Comparison of ENCODE assay signal across 11 cellular contexts in genomic region chr19:4183967-4184717, GRCh38. TPM values are rescaled to one million over a fixed set of nuclear protein-coding genes. Genes with fewer than 3 reads are reported as not detected.
DNase-seq lines count a peak whose midpoint lies in the region; FAIRE-seq and TF ChIP-seq lines count a peak whose summit lies in the region.
"Had no signal": no experiment of that assay in that cellular context is flagged by ENCODE, and none has a peak within 500 bp of the region (broad histone marks: within the 10 kb centered on the region; RNA-seq: fewer than 3 reads in every experiment).

No MANE protein-coding gene starts in this region.

- peaks cover 39% of the 10 kb centered on the region for H3K4me1 Mint-ChIP-seq in activated CD4-positive, alpha-beta memory T cell treated with anti-CD3 and anti-CD28 coated beads, Interleukin-2, amount 10 ng/mL, durations not matched to agents 7 days and 5 days

- H3K9me3 Mint-ChIP-seq in activated CD4-positive, alpha-beta memory T cell treated with anti-CD3 and anti-CD28 coated beads, Interleukin-2, amount 10 ng/mL, durations not matched to agents 7 days and 5 days: no peaks in the 10 kb centered on the region

- H3K27me3 ChIP-seq in ovary (no peaks in the 10 kb centered on the region), HAP-1 (ENCODE audit: low read depth) (no peaks in the 10 kb centered on the region)
- H3K27me3 ChIP-seq: pancreas had no signal

- FAIRE-seq in H54 (lab: Jason Lieb, UNC): no peak
- FAIRE-seq: GM12892, pancreas had no signal

- in situ Hi-C loops in HAP-1 (cut with MboI; ENCODE audit: low sequenced_read_pairs): no loop called here

- H3K4me3 Mint-ChIP-seq in activated CD4-positive, alpha-beta memory T cell treated with anti-CD3 and anti-CD28 coated beads, Interleukin-2, amount 10 ng/mL, durations not matched to agents 7 days and 5 days: peak overlapping the region; percentile 57

- H3K4me3 ChIP-seq in ovary (no peak overlapping the region), HAP-1 (no peak overlapping the region)

- peaks cover 4% of the 10 kb centered on the region for H3K27me3 Mint-ChIP-seq in activated CD4-positive, alpha-beta memory T cell treated with anti-CD3 and anti-CD28 coated beads, Interleukin-2, amount 10 ng/mL, durations not matched to agents 7 days and 5 days

- no peak for TF ChIP-seq CTCF in ovary (IDR thresholded peaks at IDR 0.05)

- CTCF ChIA-PET in activated CD4-positive, alpha-beta memory T cell treated with anti-CD3 and anti-CD28 coated beads, Interleukin-2, amount 10 ng/mL, durations not matched to agents 7 days and 5 days (lab: Charles Lee): interaction anchor here (1.4 kb wide), 1 partner anchor 44 kb away, joined by 5 read pairs; no protein-coding TSS in a partner anchor

- no peak overlapping the region for H3K27ac Mint-ChIP-seq in activated CD4-positive, alpha-beta memory T cell treated with anti-CD3 and anti-CD28 coated beads, Interleukin-2, amount 10 ng/mL, durations not matched to agents 7 days and 5 days

- 27 to 33% (median 27%) methylated on average over 23 of the region's 23 CpGs for WGBS in ovary, 3 donors

- TF ChIP-seq POLR2A in ovary (IDR thresholded peaks at IDR 0.05) (no peak), H54 (IDR thresholded peaks at IDR 0.05; ENCODE audit: low read depth, low read length) (no peak)

- no peak overlapping the region for H3K27ac ChIP-seq in ovary
- H3K27ac ChIP-seq: pancreas had no signal

- TF ChIP-seq EP300 in ovary (IDR thresholded peaks at IDR 0.05): no peak

- H3K9me3 ChIP-seq in ovary: no peaks in the 10 kb centered on the region
- no peaks in the 10 kb centered on the region for H3K9me3 ChIP-seq in HAP-1
- H3K9me3 ChIP-seq: pancreas had no signal

- DNase-seq in DMS53 (lab: John Stamatoyannopoulos, UW) (peak; percentile 52), DMS53 treated with DMSO at 0.1 percent for 48 hours (lab: John Stamatoyannopoulos, UW; ENCODE audit: unreplicated experiment) (no peak), NCI-H146 treated with DMSO at 0.1 percent for 48 hours (lab: John Stamatoyannopoulos, UW; ENCODE audit: unreplicated experiment) (peak; percentile 61), occipital lobe (lab: John Stamatoyannopoulos, UW) (peak; percentile 50), ovary (no peak), H54 (ENCODE audit: insufficient read length, low spot score) (no peak), HAP-1 (ENCODE audit: low spot score in 2 of 2) (no peak)
- DNase-seq in activated CD4-positive, alpha-beta memory T cell treated with anti-CD3 and anti-CD28 coated beads, Interleukin-2, amount 10 ng/mL, durations not matched to agents 7 days and 5 days: no peak
- DNase-seq: 8988T had no signal

- H3K4me1 ChIP-seq in ovary (ENCODE audit: insufficient read depth): peaks cover 9% of the 10 kb centered on the region
- H3K4me1 ChIP-seq in HAP-1: no peaks in the 10 kb centered on the region; the same call in 1 of the 2 replicates

- H3K36me3 Mint-ChIP-seq in activated CD4-positive, alpha-beta memory T cell treated with anti-CD3 and anti-CD28 coated beads, Interleukin-2, amount 10 ng/mL, durations not matched to agents 7 days and 5 days (ENCODE audit: low read depth): peaks cover 17% of the 10 kb centered on the region

- POLR2A ChIA-PET in activated CD4-positive, alpha-beta memory T cell treated with anti-CD3 and anti-CD28 coated beads, Interleukin-2, amount 10 ng/mL, durations not matched to agents 7 days and 5 days (lab: Charles Lee): no interaction called here

- intact Hi-C loops in ovary (cut with DNase I): no loop called here

- H3K36me3 ChIP-seq in ovary (no peaks in the 10 kb centered on the region), HAP-1 (replicated peaks) (peaks cover 2% of the 10 kb centered on the region; the same call in 1 of the 2 replicates)
- H3K36me3 ChIP-seq: pancreas had no signal

RNA-seq across cellular contexts. Expression of gene ANKRD24, which starts 1.7 kb away (rescaled TPM):
- 1 to 10 TPM; 1.3 TPM for total RNA-seq in activated CD4-positive, alpha-beta memory T cell treated with anti-CD3 and anti-CD28 coated beads, Interleukin-2, amount 10 ng/mL, durations not matched to agents 7 days and 5 days
- total RNA-seq in occipital lobe (16.4 TPM), ovary (1 to 10 TPM in 6 of 7 donors, under 1 TPM in 1; 0.81 to 1.3 (median 1.2) TPM)
- polyA plus RNA-seq in ovary: 1 to 10 TPM in 1 of 2 donors, under 1 TPM in 1; 0.45 to 1.3 TPM

RNA-seq across cellular contexts. Expression of gene SIRT6, which starts 1.8 kb away (rescaled TPM):
- 10 to 100 TPM; 37.0 to 37.7 TPM for total RNA-seq in activated CD4-positive, alpha-beta memory T cell treated with anti-CD3 and anti-CD28 coated beads, Interleukin-2, amount 10 ng/mL, durations not matched to agents 7 days and 5 days
- total RNA-seq in occipital lobe (8.7 TPM), ovary (10 to 100 TPM; 11.1 to 19.9 (median 16.5) TPM)
- 10 to 100 TPM in 1 of 2 donors, under 1 TPM in 1; 0.32 to 16.9 TPM for polyA plus RNA-seq in ovary

RNA-seq across cellular contexts. Expression of gene CREB3L3, which starts 30.7 kb away (rescaled TPM):
- under 1 TPM; 0.15 to 0.38 TPM for total RNA-seq in activated CD4-positive, alpha-beta memory T cell treated with anti-CD3 and anti-CD28 coated beads, Interleukin-2, amount 10 ng/mL, durations not matched to agents 7 days and 5 days
- total RNA-seq in occipital lobe (not detected), ovary (1 to 10 TPM in 1 of 7 donors, not detected in 6; 2.7 TPM)
- polyA plus RNA-seq in ovary: 1 to 10 TPM in 1 of 2 donors, under 1 TPM in 1; 0.22 to 1.0 TPM

RNA-seq across cellular contexts. Expression of gene EBI3, which starts 45.2 kb away (rescaled TPM):
- 1 to 10 TPM; 4.0 TPM for total RNA-seq in activated CD4-positive, alpha-beta memory T cell treated with anti-CD3 and anti-CD28 coated beads, Interleukin-2, amount 10 ng/mL, durations not matched to agents 7 days and 5 days
- total RNA-seq in occipital lobe (0.47 TPM), ovary (1 to 10 TPM in 5 of 7 donors, under 1 TPM in 1, not detected in 1; 0.58 to 6.6 (median 2.0) TPM)
- polyA plus RNA-seq in ovary: 1 to 10 TPM in 1 of 2 donors, under 1 TPM in 1; 0.90 to 1.1 TPM

Comparison
In these comparisons a context has a peak if more than half of its experiments do, and no peak if none do; other contexts are left out.
1. DNase-seq: peak in DMS53 (single experiment), NCI-H146 treated with DMSO at 0.1 percent for 48 hours (single experiment) and occipital lobe (single experiment); none in DMS53 treated with DMSO at 0.1 percent for 48 hours (single experiment), activated CD4-positive, alpha-beta memory T cell treated with anti-CD3 and anti-CD28 coated beads, Interleukin-2, amount 10 ng/mL, durations not matched to agents 7 days and 5 days (single experiment), ovary (0 of 5), H54 (single experiment) and HAP-1 (0 of 2).